ENCODE assay signal across 6 cellular contexts in genomic region chr16:2515180-2515803, GRCh38.
A peak's percentile ranks its signal among the peaks of the same experiment; 100 is the strongest.
DNase-seq lines count a peak whose midpoint lies in the region; ATAC-seq and TF ChIP-seq lines count a peak whose summit lies in the region.

No MANE protein-coding gene starts in this region.

- H3K4me3 ChIP-seq in AG09309 (ENCODE audit: control insufficient read depth, low read depth, low read length) (peak overlapping the region; percentile 80), RWPE2 (ENCODE audit: severe bottlenecking) (peak overlapping the region; percentile 92), iPS-20b (ENCODE audit: low read length) (peak overlapping the region; percentile 88)

- H3K27ac ChIP-seq in RWPE2 (ENCODE audit: poor library complexity, severe bottlenecking): peak overlapping the region; percentile 82
- H3K27ac ChIP-seq in iPS-20b (ENCODE audit: low read length): no peak overlapping the region

- peaks cover 17% of the 10 kb centered on the region for H3K4me1 ChIP-seq in RWPE2 (ENCODE audit: insufficient read depth, poor library complexity, severe bottlenecking)
- H3K4me1 ChIP-seq in iPS-20b (ENCODE audit: insufficient read depth, low read length): peaks cover 10% of the 10 kb centered on the region

- H3K9me3 ChIP-seq in RWPE2 (ENCODE audit: severe bottlenecking): no peaks in the 10 kb centered on the region
- no peaks in the 10 kb centered on the region for H3K9me3 ChIP-seq in iPS-20b (ENCODE audit: insufficient read depth, low read depth, low read length)

- H3K27me3 ChIP-seq in RWPE2 (ENCODE audit: insufficient read depth, poor library complexity, severe bottlenecking) (no peaks in the 10 kb centered on the region), iPS-20b (ENCODE audit: insufficient read depth, low read length) (peaks cover 5% of the 10 kb centered on the region; the same call in 1 of the 2 replicates)

- H3K36me3 ChIP-seq in RWPE2 (ENCODE audit: low read depth): peaks cover 11% of the 10 kb centered on the region; the same call in 1 of the 2 replicates
- 0 out of 2 replicates have a peak, but pooled peaks cover 5% of the 10 kb centered on the region for H3K36me3 ChIP-seq in iPS-20b (ENCODE audit: insufficient read depth, low read depth, low read length)

- DNase-seq in AG09309 (ENCODE audit: low read depth): no peak
- DNase-seq in RWPE2 (ENCODE audit: low spot score): no peak
- DNase-seq in DMS153 (lab: John Stamatoyannopoulos, UW): no peak
- no peak for DNase-seq in activated gamma-delta T cell treated with Interleukin-2 at 50 U/mL for 16 hours
- DNase-seq in HCEC 1CT: no peak

- H3K9ac ChIP-seq in iPS-20b (ENCODE audit: low read depth, low read length): peak overlapping the region; percentile 86; the same call in 1 of the 2 replicates

- no peak for ATAC-seq in RWPE2 (ENCODE audit: low read depth)

- no peak for TF ChIP-seq CTCF in AG09309 (IDR thresholded peaks at IDR 0.05; ENCODE audit: control insufficient read depth, insufficient read depth, low read depth, low read length, missing control alignments)
- no peak for TF ChIP-seq CTCF in RWPE2 (IDR thresholded peaks at IDR 0.05; ENCODE audit: poor library complexity, severe bottlenecking)
